8 cellular contexts compared by ENCODE assay signal in genomic region chr1:53982034-53982761, GRCh38. TPM values are rescaled to one million over a fixed set of nuclear protein-coding genes. Genes with fewer than 3 reads are reported as not detected.
DNase-seq lines count a peak whose midpoint lies in the region; ATAC-seq and TF ChIP-seq lines count a peak whose summit lies in the region.

No MANE protein-coding gene starts in this region.

- H3K4me3 ChIP-seq in PC-9, result no peak overlapping the region
- H3K4me3 ChIP-seq in fibroblast of pulmonary artery (replicated peaks; ENCODE audit: low read depth, low read length), result peak overlapping the region; percentile 28
- peak overlapping the region; percentile 8 for H3K4me3 ChIP-seq in neuron (ENCODE audit: low read length)

- CTCF ChIA-PET in PC-9 (lab: Charles Lee), result no interaction called here

- DNase-seq in DMS53 treated with DMSO at 0.1 percent for 48 hours (lab: John Stamatoyannopoulos, UW; ENCODE audit: unreplicated experiment) (peak; percentile 35), PC-9 (no peak), fibroblast of pulmonary artery (ENCODE audit: low read depth) (peak; percentile 48), T-helper 1 cell (no peak), globus pallidus (ENCODE audit: low spot score) (no peak), GM19240 (ENCODE audit: insufficient read length, low spot score) (no peak)

- no peak overlapping the region for H3K4me2 ChIP-seq in PC-9

- no TSS peak for BruUV-seq in PC-9 (replicated peaks; lab: Mats Ljungman, UMichigan)

- H3K36me3 ChIP-seq in PC-9 (ENCODE audit: low read depth), result no peaks in the 10 kb centered on the region
- H3K36me3 ChIP-seq in neuron (ENCODE audit: insufficient read depth, low read length), result no peaks in the 10 kb centered on the region

- H3K27me3 ChIP-seq in PC-9 (ENCODE audit: insufficient read depth, low read depth), result no peaks in the 10 kb centered on the region
- H3K27me3 ChIP-seq in neuron (ENCODE audit: insufficient read depth, low read length), result no peaks in the 10 kb centered on the region

- no peaks in the 10 kb centered on the region for H3K4me1 ChIP-seq in PC-9 (replicated peaks; ENCODE audit: insufficient read depth)
- peaks cover 8% of the 10 kb centered on the region for H3K4me1 ChIP-seq in neuron (ENCODE audit: insufficient read depth, low read length)

- no peaks in the 10 kb centered on the region for H4K20me1 ChIP-seq in PC-9 (ENCODE audit: insufficient read depth)

- H2AFZ ChIP-seq in PC-9, result 0 out of 2 replicates have a peak overlapping the region, but pooled peaks have one; percentile 71
- H2AFZ ChIP-seq in neuron (ENCODE audit: low read depth, low read length), result peak overlapping the region; percentile 64

- POLR2A ChIA-PET in PC-9 (lab: Charles Lee; ENCODE audit: unreplicated experiment), result no interaction called here

- no peaks in the 10 kb centered on the region for H3K9me2 ChIP-seq in PC-9 (ENCODE audit: insufficient read depth)

- H3K79me2 ChIP-seq in PC-9 (ENCODE audit: low read depth), result no peaks in the 10 kb centered on the region

- no peak overlapping the region for H3K27ac ChIP-seq in PC-9

- intact Hi-C loops in PC-9 (cut with micrococcal nuclease; ENCODE audit: unreplicated experiment), result no loop called here

- ATAC-seq in HG03442 (IDR thresholded peaks at IDR 0.05; ENCODE audit: unreplicated experiment), result no peak

- TF ChIP-seq CTCF in PC-9 (conservative IDR thresholded peaks at IDR 0.05) (no peak), fibroblast of pulmonary artery (IDR thresholded peaks at IDR 0.05; ENCODE audit: low read length, missing control alignments) (no peak)

- H3K9me3 ChIP-seq in PC-9 (ENCODE audit: insufficient read depth, low read depth) (no peaks in the 10 kb centered on the region), neuron (ENCODE audit: low read length) (no peaks in the 10 kb centered on the region)

- no peaks in the 10 kb centered on the region for H3F3A ChIP-seq in PC-9 (ENCODE audit: insufficient read depth, low read depth)

RNA-seq across cellular contexts. Expression of gene LDLRAD1, which starts 35.8 kb away (rescaled TPM):
- 1.6 TPM in 2 replicates for total RNA-seq in PC-9 (2021)

RNA-seq across cellular contexts. Expression of gene LRRC42, which starts 36.0 kb away (rescaled TPM):
- total RNA-seq in PC-9 (2021), result 78.7 and 82.7 TPM in 2 replicates

RNA-seq across cellular contexts. Expression of gene IFT25, which starts 36.7 kb away (rescaled TPM):
- total RNA-seq in PC-9 (2021), result 98.8 and 128 TPM in 2 replicates

Comparison
In these comparisons a context has a peak if more than half of its experiments do, and no peak if none do; other contexts are left out.
1. DNase-seq: peak in DMS53 treated with DMSO at 0.1 percent for 48 hours (single experiment) and fibroblast of pulmonary artery (single experiment); none in PC-9 (0 of 2), T-helper 1 cell (0 of 5), globus pallidus (single experiment) and GM19240 (single experiment).